In genomic region chr3:10249833-10250232, GRCh38 we compare ENCODE assay signal across 9 cellular contexts. TPM values are rescaled to one million over a fixed set of nuclear protein-coding genes. Genes with fewer than 3 reads are reported as not detected.
DNase-seq lines count a peak whose midpoint lies in the region; ATAC-seq and TF ChIP-seq lines count a peak whose summit lies in the region.
"Had no signal": no experiment of that assay in that cellular context is flagged by ENCODE, and none has a peak within 500 bp of the region (broad histone marks: within the 10 kb centered on the region; RNA-seq: fewer than 3 reads in every experiment).

No MANE protein-coding gene starts in this region.

- no peaks in the 10 kb centered on the region for H3K36me3 ChIP-seq in colonic mucosa

- peak overlapping the region; percentile 91 for H3K27ac ChIP-seq in colonic mucosa

- H3K27me3 ChIP-seq in colonic mucosa, result no peaks in the 10 kb centered on the region

- H3K27ac Mint-ChIP-seq in IgD-negative memory B cell (peak overlapping the region; percentile 90 to 97 (median 92)), natural killer cell (peak overlapping the region; percentile 84 to 95)

- no peaks in the 10 kb centered on the region for H3K9me3 ChIP-seq in colonic mucosa

- H3K4me1 Mint-ChIP-seq in IgD-negative memory B cell (peaks cover 31 to 43% (median 38%) of the 10 kb centered on the region in 3 donors), natural killer cell (peaks cover 62 to 70% of the 10 kb centered on the region in 2 donors)

- intact Hi-C loops in colonic mucosa (cut with DNase I) (no loop called here), natural killer cell (cut with micrococcal nuclease) (loop anchor here (5.0 to 10.0 kb wide), 2 partner anchors 133 to 265 kb away; partner anchors contain the start of genes BRK1 and EMC3)

- H3K4me1 ChIP-seq in colonic mucosa, result peaks cover 5% of the 10 kb centered on the region

- H3K4me3 Mint-ChIP-seq in IgD-negative memory B cell (peak overlapping the region; percentile 95 to 99 (median 98)), natural killer cell (peak overlapping the region; percentile 97)

- H3K27me3 Mint-ChIP-seq in IgD-negative memory B cell, result no peaks in the 10 kb centered on the region
- H3K27me3 Mint-ChIP-seq in natural killer cell (ENCODE audit: low read depth in 2 of 2), result no peaks in the 10 kb centered on the region

- H3K9ac ChIP-seq in colonic mucosa (ENCODE audit: low read depth in 2 of 2, low read length in 2 of 2), result peak overlapping the region; percentile 76 to 90

- peaks cover 0 to 10% (median 2%) of the 10 kb centered on the region in 3 donors for H3K9me3 Mint-ChIP-seq in IgD-negative memory B cell
- H3K9me3 Mint-ChIP-seq in natural killer cell, result peaks cover 4 to 5% of the 10 kb centered on the region in 2 donors

- H3K36me3 Mint-ChIP-seq in IgD-negative memory B cell, result peaks cover 11% of the 10 kb centered on the region
- H3K36me3 Mint-ChIP-seq in natural killer cell, result peaks cover 7% of the 10 kb centered on the region

- no peak for TF ChIP-seq CTCF in colonic mucosa (IDR thresholded peaks at IDR 0.05)
- no peak for TF ChIP-seq CTCF in natural killer cell (IDR thresholded peaks at IDR 0.05)

- no peak for ATAC-seq in natural killer cell
- ATAC-seq in GM19455 (IDR thresholded peaks at IDR 0.05; ENCODE audit: unreplicated experiment), result no peak
- ATAC-seq in HG03521 (IDR thresholded peaks at IDR 0.05; ENCODE audit: unreplicated experiment), result no peak
- ATAC-seq in GM18519 (IDR thresholded peaks at IDR 0.05; ENCODE audit: low FRiP score, unreplicated experiment), result no peak

- DNase-seq in AG08396 (ENCODE audit: low spot score), result peak; percentile 46
- DNase-seq in colonic mucosa, result no peak
- no peak for DNase-seq in natural killer cell
- DNase-seq in NCI-H748 (lab: John Stamatoyannopoulos, UW; ENCODE audit: unreplicated experiment), result no peak

- H3K4me3 ChIP-seq in colonic mucosa, result peak overlapping the region; percentile 87

RNA-seq across cellular contexts. Expression of gene TATDN2, which starts 1.6 kb away (rescaled TPM):
- 11.6 TPM for polyA plus RNA-seq in IgD-negative memory B cell
- 10 to 100 TPM; 28.9 to 35.3 TPM for total RNA-seq in colonic mucosa
- 10 to 100 TPM; 75.6 to 99.4 (median 88.4) TPM for total RNA-seq in natural killer cell

RNA-seq across cellular contexts. Expression of gene GHRL, which starts 42.9 kb away (rescaled TPM):
- 1.5 TPM for polyA plus RNA-seq in IgD-negative memory B cell
- total RNA-seq in colonic mucosa (1 to 10 TPM in 1 of 2 donors, under 1 TPM in 1; 0.67 to 1.1 TPM), natural killer cell (1 to 10 TPM; 1.4 to 2.6 (median 1.5) TPM)
- total RNA-seq: NCI-H460 had no signal
